5 cellular contexts compared by ENCODE assay signal in genomic region chr2:117293012-117293411, GRCh38.
"Had no signal": no experiment of that assay in that cellular context is flagged by ENCODE, and none has a peak within 500 bp of the region (broad histone marks: within the 10 kb centered on the region; RNA-seq: fewer than 3 reads in every experiment).

No MANE protein-coding gene starts in this region.

- H3K4me3 ChIP-seq: K562 had no signal

- ATAC-seq: K562 had no signal

- H3K27ac ChIP-seq: HL-60 had no signal

- FAIRE-seq: HTR-8/SVneo, K562 had no signal

- DNase-seq: IMR-90, KBM-7 had no signal
